In genomic region chr17:74742153-74742515, GRCh38 we compare ENCODE assay signal across 9 cellular contexts. TPM values are rescaled to one million over a fixed set of nuclear protein-coding genes. Genes with fewer than 3 reads are reported as not detected.
A peak's percentile ranks its signal among the peaks of the same experiment; 100 is the strongest.
DNase-seq lines count a peak whose midpoint lies in the region; ATAC-seq and TF ChIP-seq lines count a peak whose summit lies in the region.
"Had no signal": no experiment of that assay in that cellular context is flagged by ENCODE, and none has a peak within 500 bp of the region (broad histone marks: within the 10 kb centered on the region; RNA-seq: fewer than 3 reads in every experiment).

No MANE protein-coding gene starts in this region.

- no peaks in the 10 kb centered on the region for H3K27me3 ChIP-seq in DOHH2 (ENCODE audit: control insufficient read depth, low read length)

- H3K9me3 ChIP-seq in DOHH2 (ENCODE audit: control insufficient read depth, insufficient read depth, low read length): no peaks in the 10 kb centered on the region
- H3K9me3 ChIP-seq: thoracic aorta had no signal

- TF ChIP-seq CTCF in DOHH2 (IDR thresholded peaks at IDR 0.05; ENCODE audit: low read depth, low read length, poor library complexity, severe bottlenecking): no peak

- no peaks in the 10 kb centered on the region for H3K79me2 ChIP-seq in DOHH2 (ENCODE audit: control insufficient read depth, low read length)

- H3K27ac ChIP-seq in DOHH2 (ENCODE audit: low read depth, low read length) (peak overlapping the region; percentile 88), caudate nucleus (ENCODE audit: low read depth, low read length) (no peak overlapping the region)
- H3K27ac ChIP-seq: thoracic aorta had no signal

- DNase-seq in H4 (ENCODE audit: low spot score) (peak; percentile 50), SKM-1 treated with dmso at 0.1 percent for 144 hours (lab: John Stamatoyannopoulos, UW; ENCODE audit: unreplicated experiment) (peak; percentile 81), islet precursor cell (peak; percentile 73), AG08395 (ENCODE audit: low spot score) (no peak), NCI-H2196 treated with DMSO at 0.1 percent for 48 hours (lab: John Stamatoyannopoulos, UW; ENCODE audit: unreplicated experiment) (no peak), caudate nucleus (lab: John Stamatoyannopoulos, UW) (no peak)

- H3K36me3 ChIP-seq in DOHH2 (ENCODE audit: control insufficient read depth, low read length): no peaks in the 10 kb centered on the region
- H3K36me3 ChIP-seq: thoracic aorta had no signal

- peaks cover 11% of the 10 kb centered on the region for H3F3A ChIP-seq in DOHH2 (ENCODE audit: control insufficient read depth, insufficient read depth)

- H3K4me1 ChIP-seq in DOHH2 (ENCODE audit: control insufficient read depth, low read length): peaks cover 70% of the 10 kb centered on the region

- H4K20me1 ChIP-seq in DOHH2 (ENCODE audit: control insufficient read depth, insufficient read depth, low read depth, low read length): no peaks in the 10 kb centered on the region

- peak overlapping the region; percentile 64 for H3K4me2 ChIP-seq in DOHH2 (ENCODE audit: low read length)

- ATAC-seq in GM19463 (IDR thresholded peaks at IDR 0.05; ENCODE audit: unreplicated experiment): no peak

- no peaks in the 10 kb centered on the region for H3K9me2 ChIP-seq in DOHH2 (replicated peaks; ENCODE audit: control insufficient read depth, low read length)

- H3K4me3 ChIP-seq in DOHH2 (ENCODE audit: low read length): peak overlapping the region; percentile 58
- H3K4me3 ChIP-seq: thoracic aorta had no signal

RNA-seq across cellular contexts. Expression of gene RAB37, which starts 5.1 kb away (rescaled TPM):
- total RNA-seq in H4 (2014; rRNA removed; shearing (Covaris generic)): not detected in 2 replicates

RNA-seq across cellular contexts. Expression of gene NHERF1, which starts 6.3 kb away (rescaled TPM):
- 28.2 and 34.0 TPM in 2 replicates for total RNA-seq in H4 (2014; rRNA removed; shearing (Covaris generic))

RNA-seq across cellular contexts. Expression of gene CD300LF, which starts 29.4 kb away (rescaled TPM):
- not detected in 2 replicates for total RNA-seq in H4 (2014; rRNA removed; shearing (Covaris generic))

RNA-seq across cellular contexts. Expression of gene NAT9, which starts 34.0 kb away (rescaled TPM):
- 25.3 and 35.8 TPM in 2 replicates for total RNA-seq in H4 (2014; rRNA removed; shearing (Covaris generic))

Comparison
In these comparisons a context has a peak if more than half of its experiments do, and no peak if none do; other contexts are left out.
1. DNase-seq: peak in H4 (single experiment), SKM-1 treated with dmso at 0.1 percent for 144 hours (single experiment) and islet precursor cell (single experiment); none in AG08395 (single experiment), NCI-H2196 treated with DMSO at 0.1 percent for 48 hours (single experiment) and caudate nucleus (0 of 61).